In genomic region chr7:159105845-159106614, GRCh38 we compare ENCODE assay signal across 1 cellular context.
TF ChIP-seq lines count a peak whose summit lies in the region.

No MANE protein-coding gene starts in this region.

TF ChIP-seq in GM23338, 12 proteins besides CTCF, POLR2A, EP300 and RAD21 (continued from another document):
- TF ChIP-seq REST (IDR thresholded peaks at IDR 0.05; ENCODE audit: unreplicated experiment) (no peak), ZNF114 (CRISPR knock-in tag; IDR thresholded peaks at IDR 0.05) (no peak), ZNF331 (CRISPR knock-in tag; IDR thresholded peaks at IDR 0.05; ENCODE audit: low read depth) (no peak), STAT1 (IDR thresholded peaks at IDR 0.05; ENCODE audit: unreplicated experiment) (no peak), ZNF462 (CRISPR knock-in tag; IDR thresholded peaks at IDR 0.05) (no peak), JUNB (IDR thresholded peaks at IDR 0.05; ENCODE audit: unreplicated experiment) (no peak), ETS1 (IDR thresholded peaks at IDR 0.05) (no peak), CREB1 (CRISPR knock-in tag; IDR thresholded peaks at IDR 0.05; ENCODE audit: low read depth) (no peak), EZH2 (IDR thresholded peaks at IDR 0.05; ENCODE audit: low read depth, unreplicated experiment) (no peak), NANOG (IDR thresholded peaks at IDR 0.05; ENCODE audit: borderline replicate concordance) (no peak)
TF ChIP-seq in GM23338: peak in this region for 0.
